Comparison of ENCODE assay signal across 34 cellular contexts in genomic region chr20:46610145-46610544, GRCh38. TPM values are rescaled to one million over a fixed set of nuclear protein-coding genes. Genes with fewer than 3 reads are reported as not detected.
"Had no signal": no experiment of that assay in that cellular context is flagged by ENCODE, and none has a peak within 500 bp of the region (broad histone marks: within the 10 kb centered on the region; RNA-seq: fewer than 3 reads in every experiment).

No MANE protein-coding gene starts in this region.

- H3K4me1 ChIP-seq: ascending aorta had no signal

- ATAC-seq: activated CD4-positive, alpha-beta T cell treated with anti-CD3 and anti-CD28 coated beads for 36 hours; activated CD4-positive, CD25-positive, alpha-beta regulatory T cell treated with anti-CD3 and anti-CD28 coated beads, Interleukin-2, amount 50 U/mL, for 24 hours; activated CD8-positive, alpha-beta memory T cell treated with anti-CD3 and anti-CD28 coated beads, Interleukin-2, amount 10 ng/mL, durations not matched to agents 7 days and 5 days; activated CD8-positive, alpha-beta T cell treated with anti-CD3 and anti-CD28 coated beads, Interleukin-2, amount 10 ng/mL, durations not matched to agents 7 days and 5 days; activated naive CD8-positive, alpha-beta T cell treated with anti-CD3 and anti-CD28 coated beads, Interleukin-2, amount 50 U/mL, for 24 hours had no signal

- H3K9me3 ChIP-seq: ascending aorta had no signal

- H3K27me3 ChIP-seq: ascending aorta, cardiac muscle cell had no signal

- FAIRE-seq: bronchial epithelial cell, TTC549 had no signal

- H3K4me3 ChIP-seq: ascending aorta, cardiac muscle cell had no signal

- H3K27ac ChIP-seq: ascending aorta, cardiac muscle cell, VCaP had no signal

- DNase-seq: activated B cell treated with CpG ODN at 0.5 μM for 24 hours; activated CD4-positive, alpha-beta memory T cell treated with anti-CD3 and anti-CD28 coated beads, Interleukin-2, amount 10 ng/mL, durations not matched to agents 7 days and 5 days; activated CD4-positive, alpha-beta T cell treated with anti-CD3 and anti-CD28 coated beads for 1 hour; activated CD4-positive, alpha-beta T cell treated with anti-CD3 and anti-CD28 coated beads for 36 hours; activated CD4-positive, alpha-beta T cell treated with anti-CD3 and anti-CD28 coated beads for 48 hours; activated CD4-positive, alpha-beta T cell treated with anti-CD3 and anti-CD28 coated beads, Interleukin-2, amount 10 ng/mL, durations not matched to agents 7 days and 5 days; activated CD4-positive, alpha-beta T cell treated with anti-CD3 and anti-CD28 coated beads, Interleukin-2, amount 50 U/mL, for 48 hours; activated CD8-positive, alpha-beta memory T cell treated with anti-CD3 and anti-CD28 coated beads for 24 hours; activated CD8-positive, alpha-beta memory T cell treated with anti-CD3 and anti-CD28 coated beads, Interleukin-2, amount 10 ng/mL, durations not matched to agents 7 days and 5 days; activated CD8-positive, alpha-beta memory T cell treated with anti-CD3 and anti-CD28 coated beads, Interleukin-2, amount 50 U/mL, for 48 hours; activated CD8-positive, alpha-beta T cell treated with anti-CD3 and anti-CD28 coated beads, Interleukin-2, amount 10 ng/mL, durations not matched to agents 7 days and 5 days; activated effector memory CD4-positive, alpha-beta T cell treated with Interleukin-2 at 50 U/mL for 16 hours; activated gamma-delta T cell; activated naive CD4-positive, alpha-beta T cell treated with anti-CD3 and anti-CD28 coated beads, Interleukin-2, amount 10 ng/mL, durations not matched to agents 7 days and 5 days; activated naive CD4-positive, alpha-beta T cell treated with Interleukin-2 at 50 U/mL for 16 hours; activated naive CD8-positive, alpha-beta T cell treated with anti-CD3 and anti-CD28 coated beads, Interleukin-2, amount 10 ng/mL, durations not matched to agents 7 days and 5 days; activated naive CD8-positive, alpha-beta T cell treated with anti-CD3 and anti-CD28 coated beads, Interleukin-2, amount 50 U/mL, for 24 hours; activated T-cell treated with anti-CD3 and anti-CD28 coated beads, Interleukin-2, amount 50 U/mL, for 24 hours; activated T-cell treated with anti-CD3 and anti-CD28 coated beads, Interleukin-2, amount 50 U/mL, for 48 hours; amygdala; anterior cingulate cortex; caudate nucleus; cerebellar nuclear complex; T-helper 1 cell; T-helper 2 cell; T-helper 9 cell had no signal

- H3K36me3 ChIP-seq: ascending aorta, cardiac muscle cell had no signal

RNA-seq across cellular contexts. Expression of gene SLC13A3, which starts 41.1 kb away (rescaled TPM):
- total RNA-seq: activated CD4-positive, alpha-beta memory T cell treated with anti-CD3 and anti-CD28 coated beads, Interleukin-2, amount 10 ng/mL, durations not matched to agents 7 days and 5 days; activated CD8-positive, alpha-beta T cell treated with anti-CD3 and anti-CD28 coated beads, Interleukin-2, amount 10 ng/mL, durations not matched to agents 7 days and 5 days; activated T-helper 2 cell treated with anti-CD3 and anti-CD28 coated beads, Interferon-gamma antibody, Interleukin-2, Interleukin-4, amounts not matched to agents 10 μg/mL and 5 μg/mL and 100 μg/mL, durations not matched to agents 14 hours and 24 hours and 36 hours; ascending aorta had no signal

RNA-seq across cellular contexts. Expression of gene OCSTAMP, which starts 59.7 kb away (rescaled TPM):
- total RNA-seq: activated B cell treated with CpG ODN at 0.5 μM for 24 hours; activated CD4-positive, alpha-beta T cell treated with anti-CD3 and anti-CD28 coated beads, Interleukin-2, amount 10 ng/mL, durations not matched to agents 7 days and 5 days; activated CD8-positive, alpha-beta memory T cell treated with anti-CD3 and anti-CD28 coated beads, Interleukin-2, amount 10 ng/mL, durations not matched to agents 7 days and 5 days; activated CD8-positive, alpha-beta T cell treated with anti-CD3 and anti-CD28 coated beads, Interleukin-2, amount 10 ng/mL, durations not matched to agents 7 days and 5 days; activated naive CD8-positive, alpha-beta T cell treated with anti-CD3 and anti-CD28 coated beads, Interleukin-2, amount 10 ng/mL, durations not matched to agents 7 days and 5 days; activated T-helper 2 cell treated with anti-CD3 and anti-CD28 coated beads, Interferon-gamma antibody, Interleukin-2, Interleukin-4, amounts not matched to agents 10 μg/mL and 5 μg/mL and 100 μg/mL, durations not matched to agents 14 hours and 24 hours and 36 hours; ascending aorta; bronchial epithelial cell; cardiac muscle cell had no signal
- polyA plus RNA-seq: adipose tissue, cardiac muscle cell had no signal
